13 cellular contexts compared by ENCODE assay signal in genomic region chr5:171648279-171648774, GRCh38.
DNase-seq lines count a peak whose midpoint lies in the region; ATAC-seq and TF ChIP-seq lines count a peak whose summit lies in the region.
"Had no signal": no experiment of that assay in that cellular context is flagged by ENCODE, and none has a peak within 500 bp of the region (broad histone marks: within the 10 kb centered on the region; RNA-seq: fewer than 3 reads in every experiment).

No MANE protein-coding gene starts in this region.

- no peaks in the 10 kb centered on the region for H3K36me3 Mint-ChIP-seq in osteocyte (ENCODE audit: unreplicated experiment)
- H3K36me3 Mint-ChIP-seq: CD4-positive, alpha-beta memory T cell had no signal

- ATAC-seq in HG03139 (IDR thresholded peaks at IDR 0.05; ENCODE audit: unreplicated experiment), result no peak
- no peak for ATAC-seq in GM19463 (IDR thresholded peaks at IDR 0.05; ENCODE audit: unreplicated experiment)

- H3K4me1 Mint-ChIP-seq in osteocyte (ENCODE audit: unreplicated experiment), result peaks cover 48% of the 10 kb centered on the region
- H3K4me1 Mint-ChIP-seq: CD4-positive, alpha-beta memory T cell had no signal

- H3K27me3 ChIP-seq in SJSA1 (replicated peaks) (no peaks in the 10 kb centered on the region), brain microvascular endothelial cell (replicated peaks) (no peaks in the 10 kb centered on the region)

- H3K27ac Mint-ChIP-seq in osteocyte (ENCODE audit: unreplicated experiment), result peak overlapping the region; percentile 38
- H3K27ac Mint-ChIP-seq: CD4-positive, alpha-beta memory T cell had no signal

- H3K4me3 Mint-ChIP-seq in osteocyte (ENCODE audit: unreplicated experiment), result no peak overlapping the region
- H3K4me3 Mint-ChIP-seq: CD4-positive, alpha-beta memory T cell had no signal

- H3K9me3 Mint-ChIP-seq in osteocyte (ENCODE audit: unreplicated experiment), result peaks cover 2% of the 10 kb centered on the region

- DNase-seq in Daoy (ENCODE audit: low read depth) (peak; percentile 48), SJSA1 (ENCODE audit: low read depth in 1 of 2, low spot score in 2 of 2) (peak; percentile 96 to 97), brain microvascular endothelial cell (no peak), osteocyte (ENCODE audit: extremely low spot score, unreplicated experiment) (no peak)
- DNase-seq in stimulated activated CD4-positive, alpha-beta T cell treated with anti-CD3 and anti-CD28 coated beads, Interleukin-12 subunit alpha, Interleukin-12 subunit beta, amount 100 ng/mL, for 4 hours, result no peak
- DNase-seq: ACHN; CD4-positive, alpha-beta memory T cell; DMS79; EL; HCEC 1CT had no signal

- H3K27ac ChIP-seq in SJSA1 (peak overlapping the region; percentile 89), brain microvascular endothelial cell (peak overlapping the region; percentile 20)
- H3K27ac ChIP-seq: C4-2B had no signal

- no peak for TF ChIP-seq CTCF in brain microvascular endothelial cell (IDR thresholded peaks at IDR 0.05; ENCODE audit: low read depth, low read length, missing control alignments)
- TF ChIP-seq CTCF in osteocyte (IDR thresholded peaks at IDR 0.05), result no peak

- no peaks in the 10 kb centered on the region for H3K9me3 ChIP-seq in SJSA1 (replicated peaks)

- in situ Hi-C loops in brain microvascular endothelial cell (cut with HindIII; ENCODE audit: low pct_ligation_motif_present, low sequenced_read_pairs), result loop anchor here (25.0 kb wide), 2 partner anchors 214 to 236 kb away; partner anchors contain the start of gene FGF18

- H3K36me3 ChIP-seq in SJSA1 (no peaks in the 10 kb centered on the region), brain microvascular endothelial cell (replicated peaks) (no peaks in the 10 kb centered on the region)

- H3K4me1 ChIP-seq in SJSA1 (replicated peaks), result peaks cover 77% of the 10 kb centered on the region

- no peaks in the 10 kb centered on the region for H3K27me3 Mint-ChIP-seq in osteocyte (ENCODE audit: unreplicated experiment)

- H3K4me3 ChIP-seq in SJSA1 (no peak overlapping the region), brain microvascular endothelial cell (ENCODE audit: low read depth, low read length) (no peak overlapping the region)

Comparison
In these comparisons a context has a peak if more than half of its experiments do, and no peak if none do; other contexts are left out.
1. DNase-seq: peak in Daoy (single experiment) and SJSA1 (2 of 2); none in brain microvascular endothelial cell (single experiment), osteocyte (single experiment) and stimulated activated CD4-positive, alpha-beta T cell treated with anti-CD3 and anti-CD28 coated beads, Interleukin-12 subunit alpha, Interleukin-12 subunit beta, amount 100 ng/mL, for 4 hours (single experiment).